Comparison of ENCODE assay signal across 10 cellular contexts in genomic region chr2:174730530-174731018, GRCh38. TPM values are rescaled to one million over a fixed set of nuclear protein-coding genes. Genes with fewer than 3 reads are reported as not detected.
DNase-seq lines count a peak whose midpoint lies in the region; ATAC-seq and TF ChIP-seq lines count a peak whose summit lies in the region.
"Had no signal": no experiment of that assay in that cellular context is flagged by ENCODE, and none has a peak within 500 bp of the region (broad histone marks: within the 10 kb centered on the region; RNA-seq: fewer than 3 reads in every experiment).

No MANE protein-coding gene starts in this region.

- ATAC-seq in stimulated activated memory B cell treated with anti-CD40 and anti-IgM and Interleukin-4, amounts not matched to agents 10 μg/mL and 1 μg/mL and 100 μg/mL, for 72 hours, result no peak
- ATAC-seq in HG03460 (IDR thresholded peaks at IDR 0.05; ENCODE audit: unreplicated experiment), result no peak
- no peak for ATAC-seq in GM21367 (IDR thresholded peaks at IDR 0.05; ENCODE audit: unreplicated experiment)
- ATAC-seq in HG02981 (IDR thresholded peaks at IDR 0.05; ENCODE audit: unreplicated experiment), result no peak

- 75% methylated on average over 15 of the region's 15 CpGs for WGBS in HUES64

- H3K4me1 Mint-ChIP-seq in stimulated activated memory B cell treated with anti-CD40 and anti-IgM and Interleukin-4, amounts not matched to agents 10 μg/mL and 1 μg/mL and 100 μg/mL, for 72 hours, result peaks cover 13% of the 10 kb centered on the region
- H3K4me1 Mint-ChIP-seq: neural crest cell had no signal

- H3K9me3 Mint-ChIP-seq in stimulated activated memory B cell treated with anti-CD40 and anti-IgM and Interleukin-4, amounts not matched to agents 10 μg/mL and 1 μg/mL and 100 μg/mL, for 72 hours, result no peaks in the 10 kb centered on the region
- H3K9me3 Mint-ChIP-seq: neural crest cell had no signal

- DNase-seq in ascending aorta (ENCODE audit: low spot score in 2 of 2), result no peak
- DNase-seq: activated CD4-positive, alpha-beta T cell treated with anti-CD3 and anti-CD28 coated beads for 1 hour had no signal

- H3K27ac Mint-ChIP-seq in stimulated activated memory B cell treated with anti-CD40 and anti-IgM and Interleukin-4, amounts not matched to agents 10 μg/mL and 1 μg/mL and 100 μg/mL, for 72 hours, result no peak overlapping the region

- intact Hi-C loops in ascending aorta (cut with DNase I), result no loop called here

- TF ChIP-seq CTCF in ascending aorta (IDR thresholded peaks at IDR 0.05), result no peak

- H3K4me1 ChIP-seq in HUES64 (ENCODE audit: insufficient read depth, low read length) (peaks cover 3% of the 10 kb centered on the region; the same call in 1 of the 2 replicates), ascending aorta (no peaks in the 10 kb centered on the region), iPS-15b (ENCODE audit: control insufficient read depth, insufficient read depth, low read length) (no peaks in the 10 kb centered on the region)
- H3K4me1 ChIP-seq: HAP-1 had no signal

- H3K9ac ChIP-seq in HUES64 (ENCODE audit: low read depth, low read length) (peak overlapping the region; percentile 48; the same call in 1 of the 2 replicates), iPS-15b (ENCODE audit: low read depth, low read length) (peak overlapping the region; percentile 24)

- H3K27me3 ChIP-seq in HUES64 (ENCODE audit: insufficient read depth, low read length), result peaks cover 37% of the 10 kb centered on the region
- H3K27me3 ChIP-seq in ascending aorta, result no peaks in the 10 kb centered on the region
- H3K27me3 ChIP-seq in iPS-15b (ENCODE audit: control insufficient read depth, insufficient read depth, low read length), result peaks cover 16% of the 10 kb centered on the region

- H3K4me3 Mint-ChIP-seq in stimulated activated memory B cell treated with anti-CD40 and anti-IgM and Interleukin-4, amounts not matched to agents 10 μg/mL and 1 μg/mL and 100 μg/mL, for 72 hours, result peak overlapping the region; percentile 76
- H3K4me3 Mint-ChIP-seq: neural crest cell had no signal

- H3K36me3 ChIP-seq in HUES64 (ENCODE audit: insufficient read depth, low read length) (no peaks in the 10 kb centered on the region), ascending aorta (no peaks in the 10 kb centered on the region), iPS-15b (ENCODE audit: control insufficient read depth, insufficient read depth, low read length) (no peaks in the 10 kb centered on the region)
- H3K36me3 ChIP-seq: HAP-1 had no signal

- peaks cover 54% of the 10 kb centered on the region for H3K27me3 Mint-ChIP-seq in stimulated activated memory B cell treated with anti-CD40 and anti-IgM and Interleukin-4, amounts not matched to agents 10 μg/mL and 1 μg/mL and 100 μg/mL, for 72 hours

- no peaks in the 10 kb centered on the region for H3K36me3 Mint-ChIP-seq in stimulated activated memory B cell treated with anti-CD40 and anti-IgM and Interleukin-4, amounts not matched to agents 10 μg/mL and 1 μg/mL and 100 μg/mL, for 72 hours

- H3K4me3 ChIP-seq in HUES64 (ENCODE audit: low read length), result peak overlapping the region; percentile 66
- peak overlapping the region; percentile 42 to 65 for H3K4me3 ChIP-seq in ascending aorta
- H3K4me3 ChIP-seq in iPS-15b (ENCODE audit: low read depth, low read length), result peak overlapping the region; percentile 65
- H3K4me3 ChIP-seq: HAP-1 had no signal

- H3K9me3 ChIP-seq in HUES64 (ENCODE audit: insufficient read depth, low read depth, low read length), result no peaks in the 10 kb centered on the region
- no peaks in the 10 kb centered on the region for H3K9me3 ChIP-seq in ascending aorta
- no peaks in the 10 kb centered on the region for H3K9me3 ChIP-seq in iPS-15b (ENCODE audit: control insufficient read depth, insufficient read depth, low read length)
- H3K9me3 ChIP-seq: HAP-1 had no signal

- no peak overlapping the region for H3K27ac ChIP-seq in HUES64 (ENCODE audit: low read depth, low read length)
- no peak overlapping the region for H3K27ac ChIP-seq in ascending aorta

RNA-seq across cellular contexts. Expression of gene CHRNA1, which starts 33.7 kb away (rescaled TPM):
- polyA plus RNA-seq in HUES64 (2013, experiment 1 of 2), result not detected
- polyA plus RNA-seq in HUES64 (2013, experiment 2 of 2), result 0.19 TPM
- total RNA-seq in ascending aorta, result not detected
- total RNA-seq: neural crest cell had no signal
